ENCODE assay signal across 8 cellular contexts in genomic region chr11:107018902-107019493, GRCh38. TPM values are rescaled to one million over a fixed set of nuclear protein-coding genes. Genes with fewer than 3 reads are reported as not detected.
DNase-seq lines count a peak whose midpoint lies in the region; ATAC-seq and TF ChIP-seq lines count a peak whose summit lies in the region.

No MANE protein-coding gene starts in this region.

- in situ Hi-C loops in astrocyte of the cerebellum (cut with HindIII; ENCODE audit: low sequenced_read_pairs), result no loop called here

- CTCF ChIA-PET in GM10248 (lab: Yijun Ruan, JAX), result interaction anchor here (0.7 to 1.3 kb wide), 3 partner anchors 17 to 22 kb away, joined by 3 to 4 read pairs (median 3); no protein-coding TSS in a partner anchor
- CTCF ChIA-PET in CD4-positive, alpha-beta T cell (lab: Charles Lee), result no interaction called here

- H4K20me1 ChIP-seq in MM.1S (ENCODE audit: insufficient read depth, low read length), result no peaks in the 10 kb centered on the region

- no peak overlapping the region for H3K4me3 Mint-ChIP-seq in CD4-positive, alpha-beta T cell

- H3K9me3 ChIP-seq in MM.1S (replicated peaks; ENCODE audit: insufficient read depth, low read length), result no peaks in the 10 kb centered on the region
- no peaks in the 10 kb centered on the region for H3K9me3 ChIP-seq in right cardiac atrium (ENCODE audit: control insufficient read depth, low read length)
- H3K9me3 ChIP-seq in prostate gland, result no peaks in the 10 kb centered on the region
- H3K9me3 ChIP-seq in CD4-positive, alpha-beta T cell (ENCODE audit: control insufficient read depth, low read length), result peaks cover 1% of the 10 kb centered on the region

- POLR2A ChIA-PET in GM10248 (lab: Yijun Ruan, JAX), result no interaction called here
- POLR2A ChIA-PET in CD4-positive, alpha-beta T cell (lab: Charles Lee), result no interaction called here

- H3K27ac ChIP-seq in MM.1S (ENCODE audit: low read length) (no peak overlapping the region), right cardiac atrium (ENCODE audit: low read length) (no peak overlapping the region), prostate gland (no peak overlapping the region)
- no peak overlapping the region for H3K27ac ChIP-seq in CD4-positive, alpha-beta T cell (ENCODE audit: low read depth, low read length)

- H3K9me2 ChIP-seq in MM.1S (replicated peaks; ENCODE audit: insufficient read depth, low read length), result no peaks in the 10 kb centered on the region

- TF ChIP-seq CTCF in GM10248 (IDR thresholded peaks at IDR 0.05; ENCODE audit: control extremely low read depth, extremely low read depth, low read depth, missing control alignments), result no peak
- no peak for TF ChIP-seq CTCF in MM.1S (IDR thresholded peaks at IDR 0.05; ENCODE audit: low read length)
- no peak for TF ChIP-seq CTCF in astrocyte of the cerebellum (IDR thresholded peaks at IDR 0.05; ENCODE audit: low read depth, low read length, missing control alignments)
- no peak for TF ChIP-seq CTCF in prostate gland (IDR thresholded peaks at IDR 0.05)
- TF ChIP-seq CTCF in CD4-positive, alpha-beta T cell (IDR thresholded peaks at IDR 0.05), result no peak

- DNase-seq in GM10248 (ENCODE audit: extremely low spot score) (peak; percentile 52), MM.1S (no peak), astrocyte of the cerebellum (ENCODE audit: low read depth) (peak; percentile 66), right cardiac atrium (peak; percentile 49 to 84 (median 77)), prostate gland (ENCODE audit: low spot score) (peak; percentile 61), GDM1 (lab: John Stamatoyannopoulos, UW) (no peak)
- no peak for DNase-seq in CD4-positive, alpha-beta T cell

- intact Hi-C loops in right cardiac atrium (cut with DNase I), result loop anchor here in 2 of 4 donors (10.0 kb wide), 1 partner anchor 294 kb away; no protein-coding TSS in a partner anchor
- intact Hi-C loops in prostate gland (cut with DNase I), result loop anchor here (5.0 kb wide), 3 partner anchors 42 to 787 kb away; no protein-coding TSS in a partner anchor
- intact Hi-C loops in CD4-positive, alpha-beta T cell (cut with DNase I, micrococcal nuclease), result no loop called here

- peak; percentile 91 for ATAC-seq in right cardiac atrium
- ATAC-seq in CD4-positive, alpha-beta T cell (ENCODE audit: poor library complexity), result no peak
- no peak for ATAC-seq in GM21528 (IDR thresholded peaks at IDR 0.05; ENCODE audit: low FRiP score, unreplicated experiment)

- TF ChIP-seq POLR2A in prostate gland (IDR thresholded peaks at IDR 0.05), result no peak

- H2AFZ ChIP-seq in MM.1S (ENCODE audit: low read length), result peak overlapping the region; percentile 63

- H3K4me1 ChIP-seq in MM.1S (ENCODE audit: low read length) (0 out of 2 replicates have a peak, but pooled peaks cover 3% of the 10 kb centered on the region), right cardiac atrium (ENCODE audit: control insufficient read depth, insufficient read depth, low read length) (no peaks in the 10 kb centered on the region), prostate gland (replicated peaks) (no peaks in the 10 kb centered on the region)

- peaks cover 2% of the 10 kb centered on the region for H3K9me3 Mint-ChIP-seq in CD4-positive, alpha-beta T cell

- H3K27me3 Mint-ChIP-seq in CD4-positive, alpha-beta T cell, result peaks cover 63% of the 10 kb centered on the region

- no peaks in the 10 kb centered on the region for H3K36me3 Mint-ChIP-seq in CD4-positive, alpha-beta T cell (ENCODE audit: low read depth)

- no peaks in the 10 kb centered on the region for H3K79me2 ChIP-seq in MM.1S (ENCODE audit: low read length)

- no peak overlapping the region for H3K27ac Mint-ChIP-seq in CD4-positive, alpha-beta T cell

- H3K36me3 ChIP-seq in MM.1S (replicated peaks; ENCODE audit: insufficient read depth, low read length) (no peaks in the 10 kb centered on the region), prostate gland (no peaks in the 10 kb centered on the region)

- H3K27me3 ChIP-seq in MM.1S (replicated peaks; ENCODE audit: insufficient read depth, low read length), result no peaks in the 10 kb centered on the region
- no peaks in the 10 kb centered on the region for H3K27me3 ChIP-seq in right cardiac atrium (ENCODE audit: control insufficient read depth, insufficient read depth)
- H3K27me3 ChIP-seq in prostate gland (replicated peaks; ENCODE audit: insufficient read depth), result no peaks in the 10 kb centered on the region
- H3K27me3 ChIP-seq in CD4-positive, alpha-beta T cell (ENCODE audit: control insufficient read depth, insufficient read depth, low read length), result peaks cover 41% of the 10 kb centered on the region

- H3K4me3 ChIP-seq in MM.1S (ENCODE audit: low read length) (peak overlapping the region; percentile 39; the same call in 1 of the 2 replicates), astrocyte of the cerebellum (ENCODE audit: low read depth, low read length) (peak overlapping the region; percentile 48), right cardiac atrium (ENCODE audit: low read length) (peak overlapping the region; percentile 48), prostate gland (peak overlapping the region; percentile 36 to 45)

- WGBS in right cardiac atrium, result 3% methylated on average over 36 of the region's 36 CpGs
- 2% methylated on average over 36 of the region's 36 CpGs for WGBS in prostate gland

- no peak overlapping the region for H3K9ac ChIP-seq in MM.1S (ENCODE audit: low read length)

- H3F3A ChIP-seq in MM.1S (ENCODE audit: insufficient read depth, low read length), result no peaks in the 10 kb centered on the region

- H3K4me1 Mint-ChIP-seq in CD4-positive, alpha-beta T cell (ENCODE audit: low read depth), result peaks cover 5% of the 10 kb centered on the region

- peak overlapping the region; percentile 84; the same call in 1 of the 2 replicates for H3K4me2 ChIP-seq in MM.1S (ENCODE audit: low read depth, low read length)

RNA-seq across cellular contexts. Expression of gene GUCY1A2, which starts 0.7 kb away (rescaled TPM):
- 1 to 10 TPM; 1.8 to 9.0 (median 2.9) TPM for total RNA-seq in right cardiac atrium
- 0.43 TPM for polyA plus RNA-seq in right cardiac atrium
- total RNA-seq in prostate gland, result 10 to 100 TPM in 1 of 2 donors, 1 to 10 TPM in 1; 1.2 to 15.3 TPM
- total RNA-seq in CD4-positive, alpha-beta T cell, result not detected

Comparison
In these comparisons a context has a peak if more than half of its experiments do, and no peak if none do; other contexts are left out.
1. DNase-seq: peak in GM10248 (single experiment), astrocyte of the cerebellum (single experiment), right cardiac atrium (3 of 3) and prostate gland (single experiment); none in MM.1S (single experiment), CD4-positive, alpha-beta T cell (0 of 10) and GDM1 (single experiment).
2. ATAC-seq: peak in right cardiac atrium (2 of 2); none in CD4-positive, alpha-beta T cell (single experiment) and GM21528 (single experiment).
3. Peak in every context shown above with its lines, with median percentiles within 50 percentile points of each other: H3K4me3 ChIP-seq.